In the genomic region with DNA sequence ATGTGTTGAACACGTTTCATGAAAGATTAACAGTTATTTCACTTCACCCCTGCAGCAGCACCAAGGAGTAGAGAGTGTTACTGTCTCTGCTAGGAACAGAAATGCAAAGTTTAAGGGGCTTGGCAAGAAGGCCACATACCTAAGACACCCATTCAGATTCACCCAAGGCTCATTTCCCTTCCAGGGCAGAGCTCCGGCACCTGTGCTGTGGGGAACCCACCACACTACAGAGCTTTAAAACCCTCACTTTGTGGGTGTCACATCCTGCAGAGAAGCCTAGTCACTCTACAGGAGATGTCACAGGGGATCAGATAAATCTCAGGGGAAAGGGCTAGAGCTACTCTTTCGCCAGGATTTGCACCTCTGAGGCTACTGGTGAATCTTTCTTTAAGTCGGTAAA, we compare ENCODE assay signal across 11 cellular contexts.
DNase-seq lines count a peak whose midpoint lies in the region; ATAC-seq, FAIRE-seq and TF ChIP-seq lines count a peak whose summit lies in the region.
"Had no signal": no experiment of that assay in that cellular context is flagged by ENCODE, and none has a peak within 500 bp of the region (broad histone marks: within the 10 kb centered on the region; RNA-seq: fewer than 3 reads in every experiment).

No MANE protein-coding gene starts in this region.

- peaks cover 33% of the 10 kb centered on the region for H3K4me1 Mint-ChIP-seq in stimulated activated naive CD8-positive, alpha-beta T cell treated with anti-CD3 and anti-CD28 coated beads, Interleukin-15, Interleukin-2, amounts not matched to agents 100 ng/mL and 50 ng/mL, for 24 hours (ENCODE audit: low read depth)
- no peaks in the 10 kb centered on the region for H3K4me1 Mint-ChIP-seq in HFFc6 (ENCODE audit: low read depth)

- no peaks in the 10 kb centered on the region for H3K27me3 Mint-ChIP-seq in stimulated activated naive CD8-positive, alpha-beta T cell treated with anti-CD3 and anti-CD28 coated beads, Interleukin-15, Interleukin-2, amounts not matched to agents 100 ng/mL and 50 ng/mL, for 24 hours
- H3K27me3 Mint-ChIP-seq in HFFc6 (ENCODE audit: insufficient read depth), result no peaks in the 10 kb centered on the region

- no peak overlapping the region for H3K4me3 Mint-ChIP-seq in stimulated activated naive CD8-positive, alpha-beta T cell treated with anti-CD3 and anti-CD28 coated beads, Interleukin-15, Interleukin-2, amounts not matched to agents 100 ng/mL and 50 ng/mL, for 24 hours
- H3K4me3 Mint-ChIP-seq in HFFc6, result no peak overlapping the region
- H3K4me3 Mint-ChIP-seq: nephron had no signal

- ATAC-seq in left ventricle myocardium superior (peak; percentile 12), Right ventricle myocardium inferior (no peak), HG03460 (IDR thresholded peaks at IDR 0.05; ENCODE audit: unreplicated experiment) (peak; percentile 75)
- ATAC-seq in activated naive CD4-positive, alpha-beta T cell treated with anti-CD3 and anti-CD28 coated beads, Interleukin-2, amount 50 U/mL, for 72 hours, result peak; percentile 87 to 91
- ATAC-seq: PC-3 had no signal

- TF ChIP-seq POLR2A in GM12891 (IDR thresholded peaks at IDR 0.05; ENCODE audit: low read depth, low read length), result no peak

- H3K36me3 Mint-ChIP-seq in activated naive CD4-positive, alpha-beta T cell treated with anti-CD3 and anti-CD28 coated beads, Interleukin-2, amount 50 U/mL, for 72 hours, result no peaks in the 10 kb centered on the region
- no peaks in the 10 kb centered on the region for H3K36me3 Mint-ChIP-seq in stimulated activated naive CD8-positive, alpha-beta T cell treated with anti-CD3 and anti-CD28 coated beads, Interleukin-15, Interleukin-2, amounts not matched to agents 100 ng/mL and 50 ng/mL, for 24 hours (ENCODE audit: low read depth)
- no peaks in the 10 kb centered on the region for H3K36me3 Mint-ChIP-seq in HFFc6 (ENCODE audit: low read depth)

- intact Hi-C loops in left ventricle myocardium superior (cut with micrococcal nuclease) (no loop called here), Right ventricle myocardium inferior (cut with DNase I) (no loop called here)

- DNase-seq in left ventricle myocardium superior, result no peak
- no peak for DNase-seq in Right ventricle myocardium inferior (ENCODE audit: missing footprints)
- DNase-seq in activated naive CD4-positive, alpha-beta T cell treated with anti-CD3 and anti-CD28 coated beads, Interleukin-2, amount 50 U/mL, for 72 hours (ENCODE audit: low spot score in 2 of 2), result no peak
- no peak for DNase-seq in HFFc6
- no peak for DNase-seq in DMS53 (lab: John Stamatoyannopoulos, UW)
- no peak for DNase-seq in GM12891 (ENCODE audit: insufficient read length, low spot score)
- DNase-seq: cortex of kidney, PC-3 had no signal

- FAIRE-seq in GM12891 (lab: Jason Lieb, UNC), result no peak

- TF ChIP-seq CTCF in HFFc6 (IDR thresholded peaks at IDR 0.05), result no peak

- peak overlapping the region in 1 of 2 donors; percentile 10 for H3K27ac Mint-ChIP-seq in activated naive CD4-positive, alpha-beta T cell treated with anti-CD3 and anti-CD28 coated beads, Interleukin-2, amount 50 U/mL, for 72 hours
- peak overlapping the region; percentile 73 for H3K27ac Mint-ChIP-seq in stimulated activated naive CD8-positive, alpha-beta T cell treated with anti-CD3 and anti-CD28 coated beads, Interleukin-15, Interleukin-2, amounts not matched to agents 100 ng/mL and 50 ng/mL, for 24 hours
- no peak overlapping the region for H3K27ac Mint-ChIP-seq in HFFc6
- H3K27ac Mint-ChIP-seq: nephron had no signal

- no peaks in the 10 kb centered on the region for H3K9me3 Mint-ChIP-seq in activated naive CD4-positive, alpha-beta T cell treated with anti-CD3 and anti-CD28 coated beads, Interleukin-2, amount 50 U/mL, for 72 hours
- no peaks in the 10 kb centered on the region for H3K9me3 Mint-ChIP-seq in stimulated activated naive CD8-positive, alpha-beta T cell treated with anti-CD3 and anti-CD28 coated beads, Interleukin-15, Interleukin-2, amounts not matched to agents 100 ng/mL and 50 ng/mL, for 24 hours
- no peaks in the 10 kb centered on the region for H3K9me3 Mint-ChIP-seq in HFFc6
- H3K9me3 Mint-ChIP-seq: nephron had no signal

TF ChIP-seq in GM12891, 5 proteins besides CTCF, POLR2A, EP300 and RAD21:
- TF ChIP-seq TAF1 (IDR thresholded peaks at IDR 0.05; ENCODE audit: low read depth, low read length) (no peak), SPI1 (IDR thresholded peaks at IDR 0.05; ENCODE audit: low read depth, low read length) (no peak), POU2F2 (IDR thresholded peaks at IDR 0.05; ENCODE audit: low read depth, low read length) (no peak), PAX5 (IDR thresholded peaks at IDR 0.05; ENCODE audit: insufficient read depth, low read length, severe bottlenecking) (no peak), POLR2AphosphoS5 (IDR thresholded peaks at IDR 0.05; ENCODE audit: low read depth, low read length) (no peak)
